ENCODE assay signal across 18 cellular contexts in the genomic region with DNA sequence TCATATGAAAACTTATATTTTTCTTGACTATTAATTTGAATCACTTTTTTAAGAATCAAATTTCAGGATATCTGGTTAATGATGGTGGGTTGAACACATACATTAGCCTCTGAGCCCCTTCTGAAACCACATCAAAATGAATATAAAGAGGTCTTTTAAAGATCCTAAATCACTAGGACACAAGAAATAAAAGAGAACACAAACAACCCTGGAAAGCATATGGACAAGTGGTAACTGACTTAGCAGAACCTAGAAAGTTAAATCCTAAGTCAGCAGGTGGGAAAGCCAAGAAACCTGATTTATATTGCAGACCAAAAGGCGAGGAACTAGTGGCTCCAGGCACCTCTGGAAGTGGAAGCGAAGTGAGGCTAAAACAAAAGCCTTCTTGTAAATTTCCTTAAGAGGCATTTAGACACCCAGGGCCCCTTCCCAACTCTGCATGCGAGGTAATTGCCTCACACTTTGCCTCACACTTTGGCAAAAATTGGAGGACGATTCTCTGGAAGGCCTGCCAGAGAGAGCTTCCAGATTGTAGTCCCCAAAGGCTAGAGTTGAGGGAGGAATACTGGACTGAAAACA.
A peak's percentile ranks its signal among the peaks of the same experiment; 100 is the strongest.
DNase-seq lines count a peak whose midpoint lies in the region; ATAC-seq, FAIRE-seq and TF ChIP-seq lines count a peak whose summit lies in the region.
"Had no signal": no experiment of that assay in that cellular context is flagged by ENCODE, and none has a peak within 500 bp of the region (broad histone marks: within the 10 kb centered on the region; RNA-seq: fewer than 3 reads in every experiment).

No MANE protein-coding gene starts in this region.

- H3K9me3 ChIP-seq in H9 (ENCODE audit: control insufficient read depth, low read depth, low read length): no peaks in the 10 kb centered on the region
- H3K9me3 ChIP-seq in H1 (ENCODE audit: insufficient read depth in 2 of 2, low read depth in 1 of 2, low read length in 1 of 2): no peaks in the 10 kb centered on the region
- no peaks in the 10 kb centered on the region for H3K9me3 ChIP-seq in neural progenitor cell (ENCODE audit: low read depth)
- no peaks in the 10 kb centered on the region for H3K9me3 ChIP-seq in CD8-positive, alpha-beta T cell (ENCODE audit: low read length)
- no peaks in the 10 kb centered on the region for H3K9me3 ChIP-seq in SJCRH30 (replicated peaks)

- no peak overlapping the region for H3K4me3 Mint-ChIP-seq in H9
- H3K4me3 Mint-ChIP-seq in neural progenitor cell: no peak overlapping the region
- no peak overlapping the region for H3K4me3 Mint-ChIP-seq in CD8-positive, alpha-beta T cell
- H3K4me3 Mint-ChIP-seq: B cell; CD4-positive, alpha-beta memory T cell; IgD-negative memory B cell had no signal

- H2BK20ac ChIP-seq in H9 (ENCODE audit: low read depth, low read length, poor library complexity, severe bottlenecking) (no peak overlapping the region), H1 (ENCODE audit: low read length) (no peak overlapping the region)

- no peak overlapping the region for H3K18ac ChIP-seq in H9 (ENCODE audit: insufficient read length, low read depth, low read length)
- H3K18ac ChIP-seq in H1 (ENCODE audit: extremely low read depth, low read length): no peak overlapping the region

- no peak for TF ChIP-seq EP300 in H1 (IDR thresholded peaks at IDR 0.05; ENCODE audit: borderline replicate concordance in 1 of 2, low read depth in 2 of 2, low read length in 2 of 2)

- no CpG with 5 or more reads among the region's 4 CpGs for WGBS in H9 (ENCODE audit: extremely low coverage, insufficient read length, low lambda C conversion rate)
- WGBS in H1 (ENCODE audit: extremely low coverage in 1 of 2, insufficient coverage in 1 of 2, insufficient read length in 1 of 2, insufficient replicate concordance in 2 of 2, low coverage in 1 of 2, low lambda C conversion rate in 2 of 2, missing lambda C conversion rate in 1 of 2), 2 experiments: 83% methylated on average over 4 of the region's 4 CpGs; no CpG with 5 or more reads in 1 of the 2 experiments

- H3K4me2 ChIP-seq in H9 (ENCODE audit: insufficient read depth, insufficient read length, low read length) (no peak overlapping the region), H1 (ENCODE audit: insufficient read depth in 1 of 2, low read depth in 2 of 2, low read length in 2 of 2) (no peak overlapping the region), neural progenitor cell (no peak overlapping the region)

- TF ChIP-seq RAD21 in H1 (IDR thresholded peaks at IDR 0.05 in 1 of 2, conservative IDR thresholded peaks at IDR 0.05 in 1 of 2; ENCODE audit: low read depth in 2 of 2, low read length in 2 of 2): no peak

- H3K27me3 ChIP-seq in H9 (ENCODE audit: insufficient read depth, low read length): no peaks in the 10 kb centered on the region
- H3K27me3 ChIP-seq in H1 (replicated peaks in 1 of 4; ENCODE audit: control insufficient read depth in 3 of 4, extremely low read depth in 1 of 4, insufficient read depth in 3 of 4, low read length in 3 of 4): no peaks in the 10 kb centered on the region
- no peaks in the 10 kb centered on the region for H3K27me3 ChIP-seq in neural progenitor cell
- no peaks in the 10 kb centered on the region for H3K27me3 ChIP-seq in CD8-positive, alpha-beta T cell (ENCODE audit: insufficient read depth, low read length)
- H3K27me3 ChIP-seq in SJCRH30: no peaks in the 10 kb centered on the region

- H3K36me3 Mint-ChIP-seq in H9 (ENCODE audit: insufficient read depth in 1 of 3, low read depth in 3 of 3): no peaks in the 10 kb centered on the region
- no peaks in the 10 kb centered on the region for H3K36me3 Mint-ChIP-seq in neural progenitor cell
- H3K36me3 Mint-ChIP-seq in CD8-positive, alpha-beta T cell: no peaks in the 10 kb centered on the region
- H3K36me3 Mint-ChIP-seq: CD4-positive, alpha-beta memory T cell had no signal

- H3K27me3 Mint-ChIP-seq in H9 (ENCODE audit: low read depth) (no peaks in the 10 kb centered on the region), neural progenitor cell (ENCODE audit: insufficient read depth, low read depth) (no peaks in the 10 kb centered on the region)
- no peaks in the 10 kb centered on the region for H3K27me3 Mint-ChIP-seq in CD8-positive, alpha-beta T cell (ENCODE audit: low read depth)
- H3K27me3 Mint-ChIP-seq: B cell, IgD-negative memory B cell had no signal

- no peak overlapping the region for H4K91ac ChIP-seq in H9 (ENCODE audit: insufficient read length, low read depth, low read length)
- H4K91ac ChIP-seq in H1 (replicated peaks; ENCODE audit: insufficient read length, low read length): no peak overlapping the region

- no peak overlapping the region for H2BK5ac ChIP-seq in H9 (ENCODE audit: insufficient read length, low read length)
- no peak overlapping the region for H2BK5ac ChIP-seq in H1 (ENCODE audit: low read depth, low read length)

- H3F3A ChIP-seq in neural progenitor cell (ENCODE audit: low read depth): no peaks in the 10 kb centered on the region

- TF ChIP-seq CTCF in H9 (conservative IDR thresholded peaks at IDR 0.05) (no peak), H1 (IDR thresholded peaks at IDR 0.05; ENCODE audit: control extremely low read depth in 1 of 3, insufficient read depth in 1 of 3, low read depth in 1 of 3, low read length in 3 of 3) (no peak), neural progenitor cell (IDR thresholded peaks at IDR 0.05) (no peak)
- TF ChIP-seq CTCF in CD8-positive, alpha-beta T cell (IDR thresholded peaks at IDR 0.05): no peak

- H2BK12ac ChIP-seq in H9 (ENCODE audit: insufficient read length, low read depth, low read length): no peak overlapping the region
- no peak overlapping the region for H2BK12ac ChIP-seq in H1 (ENCODE audit: low read depth, low read length)

- intact Hi-C loops in CD8-positive, alpha-beta T cell (cut with DNase I, micrococcal nuclease): no loop called here

- FAIRE-seq in H1 (lab: Jason Lieb, UNC): no peak
- FAIRE-seq: G401.6, GM12892 had no signal

- H4K8ac ChIP-seq in H9 (replicated peaks; ENCODE audit: insufficient read length, low read depth, low read length) (no peak overlapping the region), H1 (ENCODE audit: extremely low read depth, insufficient read depth, low read length) (no peak overlapping the region)

- H3K23me2 ChIP-seq in H9 (ENCODE audit: insufficient read length, low read depth, low read length, poor library complexity, severe bottlenecking) (no peaks in the 10 kb centered on the region), H1 (ENCODE audit: low read depth, low read length) (peaks cover 4% of the 10 kb centered on the region; the same call in 1 of the 2 replicates)

- H3K4me3 ChIP-seq in H1 (ENCODE audit: extremely low read depth in 1 of 4, insufficient read depth in 2 of 4, low read depth in 3 of 4, low read length in 4 of 4): no peak overlapping the region
- no peak overlapping the region for H3K4me3 ChIP-seq in neural progenitor cell
- no peak overlapping the region for H3K4me3 ChIP-seq in CD8-positive, alpha-beta T cell (ENCODE audit: low read depth, low read length)
- H3K4me3 ChIP-seq in SJCRH30: no peak overlapping the region

- H3K9ac ChIP-seq in H9 (ENCODE audit: extremely low read depth, insufficient read length, low read length) (no peak overlapping the region), H1 (replicated peaks in 1 of 4; ENCODE audit: extremely low read depth in 1 of 4, low read depth in 3 of 4, low read length in 3 of 4) (no peak overlapping the region), neural progenitor cell (no peak overlapping the region)

- H3K27ac ChIP-seq in H9 (ENCODE audit: insufficient read length, low read depth, low read length): no peak overlapping the region
- H3K27ac ChIP-seq in H1 (ENCODE audit: low read depth, low read length): no peak overlapping the region
- H3K27ac ChIP-seq in neural progenitor cell: no peak overlapping the region
- no peak overlapping the region for H3K27ac ChIP-seq in CD8-positive, alpha-beta T cell (ENCODE audit: low read depth, low read length)
- no peak overlapping the region for H3K27ac ChIP-seq in SJCRH30

- H2AFZ ChIP-seq in H9 (ENCODE audit: low read length) (peak overlapping the region; percentile 32), H1 (ENCODE audit: low read length) (peak overlapping the region; percentile 89), neural progenitor cell (replicated peaks) (peak overlapping the region; percentile 75)

- TF ChIP-seq POLR2A in H1 (IDR thresholded peaks at IDR 0.05; ENCODE audit: control extremely low read depth in 1 of 2, low read depth in 2 of 2, low read length in 2 of 2): no peak

- H4K20me1 ChIP-seq in H9 (ENCODE audit: control insufficient read depth, insufficient read depth, insufficient read length) (no peaks in the 10 kb centered on the region), H1 (replicated peaks in 1 of 2; ENCODE audit: control insufficient read depth in 1 of 2, insufficient read depth in 2 of 2, low read length in 2 of 2) (no peaks in the 10 kb centered on the region), neural progenitor cell (ENCODE audit: low read depth) (no peaks in the 10 kb centered on the region)

- H3K27ac Mint-ChIP-seq in H9 (peak overlapping the region in 2 of 3 experiments; percentile 13 to 48; a peak in 3 of 7 replicates), neural progenitor cell (no peak overlapping the region)
- H3K27ac Mint-ChIP-seq in CD8-positive, alpha-beta T cell: no peak overlapping the region
- H3K27ac Mint-ChIP-seq: B cell; CD4-positive, alpha-beta memory T cell; IgD-negative memory B cell had no signal

- H3K79me2 ChIP-seq in H9 (ENCODE audit: insufficient read depth, low read length): no peaks in the 10 kb centered on the region
- no peaks in the 10 kb centered on the region for H3K79me2 ChIP-seq in H1 (ENCODE audit: control insufficient read depth in 1 of 2, insufficient read depth in 2 of 2, low read length in 2 of 2)
- no peaks in the 10 kb centered on the region for H3K79me2 ChIP-seq in neural progenitor cell (ENCODE audit: low read depth)

- CTCF ChIA-PET in H1 (lab: Charles Lee; ENCODE audit: partially characterized antibody): no interaction called here
- CTCF ChIA-PET in CD8-positive, alpha-beta T cell (lab: Charles Lee): no interaction called here

- H3K9me3 Mint-ChIP-seq in H9 (no peaks in the 10 kb centered on the region), neural progenitor cell (no peaks in the 10 kb centered on the region)
- H3K9me3 Mint-ChIP-seq in CD8-positive, alpha-beta T cell: no peaks in the 10 kb centered on the region
- H3K9me3 Mint-ChIP-seq: CD4-positive, alpha-beta memory T cell; IgD-negative memory B cell had no signal

- ATAC-seq in CD8-positive, alpha-beta T cell: no peak

- H4K5ac ChIP-seq in H9 (ENCODE audit: insufficient read length, low read depth, low read length): no peak overlapping the region
- no peak overlapping the region for H4K5ac ChIP-seq in H1 (ENCODE audit: insufficient read length, low read depth, low read length)

- POLR2A ChIA-PET in H1 (lab: Charles Lee; ENCODE audit: partially characterized antibody): no interaction called here
- POLR2A ChIA-PET in CD8-positive, alpha-beta T cell (lab: Charles Lee): no interaction called here

- H2BK15ac ChIP-seq in H9 (ENCODE audit: low read depth, low read length) (no peak overlapping the region), H1 (ENCODE audit: low read length) (no peak overlapping the region)

- H2BK120ac ChIP-seq in H9 (ENCODE audit: low read depth, low read length, poor library complexity, severe bottlenecking) (no peak overlapping the region), H1 (replicated peaks; ENCODE audit: low read depth, low read length) (no peak overlapping the region)

- H3K56ac ChIP-seq in H9 (ENCODE audit: insufficient read length, low read depth, low read length) (no peak overlapping the region), H1 (replicated peaks; ENCODE audit: insufficient read length, low read depth, low read length) (no peak overlapping the region)

- DNase-seq in H9 (no peak), NCI-H82 (lab: John Stamatoyannopoulos, UW) (peak; percentile 76), H1 (ENCODE audit: low read depth in 1 of 2, low spot score in 2 of 2) (no peak), neural progenitor cell (ENCODE audit: low spot score) (no peak), NOMO-1 treated with dmso at 0.1 percent for 144 hours (lab: John Stamatoyannopoulos, UW; ENCODE audit: unreplicated experiment) (no peak), NCI-H2196 (lab: John Stamatoyannopoulos, UW; ENCODE audit: unreplicated experiment) (no peak), SJCRH30 (no peak)
- no peak for DNase-seq in CD8-positive, alpha-beta T cell
- DNase-seq: CD4-positive, alpha-beta memory T cell; COR-L47; DMS153; DMS79 treated with DMSO at 0.1 percent for 48 hours; EL; H7 had no signal

- H3K79me1 ChIP-seq in H9 (ENCODE audit: insufficient read depth, low read depth, low read length, poor library complexity, severe bottlenecking) (no peaks in the 10 kb centered on the region), H1 (ENCODE audit: low read depth, low read length) (no peaks in the 10 kb centered on the region)

- H3T11ph ChIP-seq in H9 (ENCODE audit: low read length): no peak overlapping the region

- H3K14ac ChIP-seq in H9 (ENCODE audit: insufficient read depth, low read length) (no peak overlapping the region), H1 (ENCODE audit: insufficient read length) (no peak overlapping the region)

- H3K4me1 ChIP-seq in H9 (ENCODE audit: insufficient read depth, low read length) (no peaks in the 10 kb centered on the region), H1 (replicated peaks in 1 of 4; ENCODE audit: control insufficient read depth in 3 of 4, insufficient read depth in 4 of 4, low read length in 3 of 4) (peaks cover 0 to 4% (median 0%) of the 10 kb centered on the region in 4 experiments; a peak in 1 of 7 replicates), neural progenitor cell (no peaks in the 10 kb centered on the region), SJCRH30 (no peaks in the 10 kb centered on the region)
- H3K4me1 ChIP-seq in CD8-positive, alpha-beta T cell (ENCODE audit: insufficient read depth, low read length): no peaks in the 10 kb centered on the region

- H3K36me3 ChIP-seq in H1 (ENCODE audit: control insufficient read depth in 2 of 4, insufficient read depth in 4 of 4, low read length in 3 of 4) (no peaks in the 10 kb centered on the region), neural progenitor cell (no peaks in the 10 kb centered on the region), SJCRH30 (no peaks in the 10 kb centered on the region)
- no peaks in the 10 kb centered on the region for H3K36me3 ChIP-seq in CD8-positive, alpha-beta T cell (ENCODE audit: insufficient read depth, low read length)

- peaks cover 10% of the 10 kb centered on the region in 2 experiments for H3K4me1 Mint-ChIP-seq in H9
- H3K4me1 Mint-ChIP-seq in neural progenitor cell: no peaks in the 10 kb centered on the region
- H3K4me1 Mint-ChIP-seq in CD8-positive, alpha-beta T cell (ENCODE audit: low read depth): no peaks in the 10 kb centered on the region
- H3K4me1 Mint-ChIP-seq: B cell; CD4-positive, alpha-beta memory T cell had no signal

- H2AK5ac ChIP-seq in H9 (ENCODE audit: insufficient read length, low read length) (no peak overlapping the region), H1 (ENCODE audit: low read depth, low read length) (no peak overlapping the region)

- H3K23ac ChIP-seq in H9 (ENCODE audit: insufficient read length, low read depth, low read length) (no peak overlapping the region), H1 (ENCODE audit: insufficient read length) (no peak overlapping the region)

- no peak overlapping the region for H3K4ac ChIP-seq in H9 (ENCODE audit: low read depth, low read length)
- H3K4ac ChIP-seq in H1 (replicated peaks; ENCODE audit: insufficient read length, low read depth, low read length): no peak overlapping the region

Comparison
In these comparisons a context has a peak if more than half of its experiments do, and no peak if none do; other contexts are left out.
1. H2AFZ ChIP-seq: peak in every context shown above with its lines; median percentile 89 in H1; 75 in neural progenitor cell; 32 in H9.
2. H3K27ac Mint-ChIP-seq: peak in H9 (2 of 3); none in neural progenitor cell (single experiment) and CD8-positive, alpha-beta T cell (single experiment).